ENCODE assay signal across 1 cellular context in the genomic region with DNA sequence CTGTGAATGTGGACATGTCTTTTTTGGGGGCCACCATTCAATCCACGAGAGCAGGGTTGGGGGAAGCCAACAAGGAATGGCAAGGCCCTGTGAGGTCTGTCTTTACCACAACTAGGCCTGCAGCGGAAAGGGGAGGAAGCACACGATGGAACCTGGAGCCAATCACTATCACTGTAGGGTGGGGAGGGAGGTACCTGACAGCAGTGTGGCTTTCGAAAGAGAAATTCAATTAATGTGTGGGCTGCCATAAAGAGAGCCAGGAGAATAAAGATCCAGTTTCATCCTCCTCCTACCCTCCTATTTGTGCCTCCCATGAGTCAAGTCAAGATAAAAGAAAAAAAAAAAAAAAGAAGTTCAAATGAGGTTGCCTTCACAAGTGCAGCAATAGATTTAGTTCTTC.
TF ChIP-seq lines count a peak whose summit lies in the region.

No MANE protein-coding gene starts in this region.

TF ChIP-seq in GM23338, 12 proteins besides CTCF, POLR2A, EP300 and RAD21 (continued from another document):
- TF ChIP-seq ZNF462 (CRISPR knock-in tag; IDR thresholded peaks at IDR 0.05) (no peak), POLR2AphosphoS5 (IDR thresholded peaks at IDR 0.05; ENCODE audit: low read depth) (no peak)
